Comparison of ENCODE assay signal across 19 cellular contexts in genomic region chr2:240463866-240464481, GRCh38. TPM values are rescaled to one million over a fixed set of nuclear protein-coding genes. Genes with fewer than 3 reads are reported as not detected.
A peak's percentile ranks its signal among the peaks of the same experiment; 100 is the strongest.
DNase-seq lines count a peak whose midpoint lies in the region; ATAC-seq, FAIRE-seq and TF ChIP-seq lines count a peak whose summit lies in the region.
"Had no signal": no experiment of that assay in that cellular context is flagged by ENCODE, and none has a peak within 500 bp of the region (broad histone marks: within the 10 kb centered on the region; RNA-seq: fewer than 3 reads in every experiment).

No MANE protein-coding gene starts in this region.

- FAIRE-seq in bronchial epithelial cell (lab: Jason Lieb, UNC) = peak; percentile 98
- FAIRE-seq: A204.1 had no signal

- no peak for TF ChIP-seq POLR2A in testis (IDR thresholded peaks at IDR 0.05)

- intact Hi-C loops in activated CD4-positive, alpha-beta memory T cell treated with anti-CD3 and anti-CD28 coated beads for 36 hours (cut with micrococcal nuclease) = no loop called here
- intact Hi-C loops in testis (cut with DNase I; ENCODE audit: low total_unique reads) = no loop called here

- CTCF ChIA-PET in activated CD4-positive, alpha-beta memory T cell treated with anti-CD3 and anti-CD28 coated beads for 36 hours (lab: Charles Lee) = no interaction called here
- CTCF ChIA-PET in activated CD4-positive, alpha-beta memory T cell treated with anti-CD3 and anti-CD28 coated beads, Interleukin-2, amount 10 ng/mL, durations not matched to agents 7 days and 5 days (lab: Charles Lee) = no interaction called here

- peak; percentile 6 for DNase-seq in activated CD4-positive, alpha-beta memory T cell treated with anti-CD3 and anti-CD28 coated beads for 36 hours
- no peak for DNase-seq in activated CD4-positive, alpha-beta memory T cell treated with anti-CD3 and anti-CD28 coated beads, Interleukin-2, amount 10 ng/mL, durations not matched to agents 7 days and 5 days
- DNase-seq in bronchial epithelial cell (ENCODE audit: low read depth) = no peak
- DNase-seq in mesenteric fat pad (ENCODE audit: low spot score) = peak; percentile 64
- DNase-seq in testis = peak; percentile 14
- DNase-seq in BE2C = no peak
- DNase-seq in germinal center (ENCODE audit: low spot score) = no peak
- DNase-seq: DND-41; effector memory CD4-positive, alpha-beta T cell; Kasumi-1; NCI-H524 treated with DMSO at 0.1 percent for 48 hours; PC-3 had no signal

- H3K4me1 Mint-ChIP-seq in activated CD4-positive, alpha-beta memory T cell treated with anti-CD3 and anti-CD28 coated beads for 36 hours (ENCODE audit: low read depth) = no peaks in the 10 kb centered on the region
- no peaks in the 10 kb centered on the region for H3K4me1 Mint-ChIP-seq in activated CD4-positive, alpha-beta memory T cell treated with anti-CD3 and anti-CD28 coated beads, Interleukin-2, amount 10 ng/mL, durations not matched to agents 7 days and 5 days

- no peaks in the 10 kb centered on the region for H3K36me3 Mint-ChIP-seq in activated CD4-positive, alpha-beta memory T cell treated with anti-CD3 and anti-CD28 coated beads for 36 hours
- no peaks in the 10 kb centered on the region for H3K36me3 Mint-ChIP-seq in activated CD4-positive, alpha-beta memory T cell treated with anti-CD3 and anti-CD28 coated beads, Interleukin-2, amount 10 ng/mL, durations not matched to agents 7 days and 5 days (ENCODE audit: low read depth)

- no peaks in the 10 kb centered on the region for H3K4me1 ChIP-seq in testis
- peaks cover 17% of the 10 kb centered on the region for H3K4me1 ChIP-seq in BE2C
- H3K4me1 ChIP-seq: left lung, upper lobe of right lung had no signal

- H3K9me3 Mint-ChIP-seq in activated CD4-positive, alpha-beta memory T cell treated with anti-CD3 and anti-CD28 coated beads for 36 hours = no peaks in the 10 kb centered on the region
- H3K9me3 Mint-ChIP-seq in activated CD4-positive, alpha-beta memory T cell treated with anti-CD3 and anti-CD28 coated beads, Interleukin-2, amount 10 ng/mL, durations not matched to agents 7 days and 5 days = no peaks in the 10 kb centered on the region
- H3K9me3 Mint-ChIP-seq: CD4-positive, alpha-beta T cell had no signal

- H3K36me3 ChIP-seq in bronchial epithelial cell (ENCODE audit: control insufficient read depth, insufficient read depth, low read length) = peaks cover 44% of the 10 kb centered on the region
- no peaks in the 10 kb centered on the region for H3K36me3 ChIP-seq in testis (ENCODE audit: low read depth, missing control alignments)
- H3K36me3 ChIP-seq in BE2C = no peaks in the 10 kb centered on the region; the same call in 1 of the 2 replicates
- H3K36me3 ChIP-seq: upper lobe of right lung had no signal

- no peak overlapping the region for H3K27ac Mint-ChIP-seq in activated CD4-positive, alpha-beta memory T cell treated with anti-CD3 and anti-CD28 coated beads for 36 hours
- H3K27ac Mint-ChIP-seq in activated CD4-positive, alpha-beta memory T cell treated with anti-CD3 and anti-CD28 coated beads, Interleukin-2, amount 10 ng/mL, durations not matched to agents 7 days and 5 days = no peak overlapping the region
- H3K27ac Mint-ChIP-seq: CD4-positive, alpha-beta T cell had no signal

- TF ChIP-seq CTCF in bronchial epithelial cell (IDR thresholded peaks at IDR 0.05; ENCODE audit: insufficient read depth, low read length, severe bottlenecking) = no peak
- TF ChIP-seq CTCF in testis (IDR thresholded peaks at IDR 0.05) = no peak
- no peak for TF ChIP-seq CTCF in BE2C (IDR thresholded peaks at IDR 0.05; ENCODE audit: low read depth, low read length)

- no peak for ATAC-seq in SK-N-SH treated with all-trans-retinoic acid at 6 μM for 48 hours
- ATAC-seq: left lung, PC-3, upper lobe of right lung had no signal

- H3K27me3 Mint-ChIP-seq in activated CD4-positive, alpha-beta memory T cell treated with anti-CD3 and anti-CD28 coated beads for 36 hours = no peaks in the 10 kb centered on the region
- no peaks in the 10 kb centered on the region for H3K27me3 Mint-ChIP-seq in activated CD4-positive, alpha-beta memory T cell treated with anti-CD3 and anti-CD28 coated beads, Interleukin-2, amount 10 ng/mL, durations not matched to agents 7 days and 5 days
- H3K27me3 Mint-ChIP-seq: CD4-positive, alpha-beta T cell had no signal

- 89 to 96% methylated on average over 9 to 21 of the region's 21 CpGs for WGBS in testis, 2 donors

- POLR2A ChIA-PET in activated CD4-positive, alpha-beta memory T cell treated with anti-CD3 and anti-CD28 coated beads for 36 hours (lab: Charles Lee) = no interaction called here
- POLR2A ChIA-PET in activated CD4-positive, alpha-beta memory T cell treated with anti-CD3 and anti-CD28 coated beads, Interleukin-2, amount 10 ng/mL, durations not matched to agents 7 days and 5 days (lab: Charles Lee) = no interaction called here

- H3K9me3 ChIP-seq in testis = no peaks in the 10 kb centered on the region
- no peaks in the 10 kb centered on the region for H3K9me3 ChIP-seq in BE2C
- H3K9me3 ChIP-seq: left lung, upper lobe of right lung had no signal

- no peak overlapping the region for H3K27ac ChIP-seq in testis
- H3K27ac ChIP-seq: cardiac muscle cell, left lung, SK-N-MC, upper lobe of right lung had no signal

- no peaks in the 10 kb centered on the region for H3K27me3 ChIP-seq in bronchial epithelial cell (ENCODE audit: control insufficient read depth, insufficient read depth, low read length)
- no peaks in the 10 kb centered on the region for H3K27me3 ChIP-seq in testis
- no peaks in the 10 kb centered on the region for H3K27me3 ChIP-seq in BE2C
- H3K27me3 ChIP-seq: cardiac muscle cell, upper lobe of right lung had no signal

- no peak overlapping the region for H3K4me3 Mint-ChIP-seq in activated CD4-positive, alpha-beta memory T cell treated with anti-CD3 and anti-CD28 coated beads for 36 hours
- no peak overlapping the region for H3K4me3 Mint-ChIP-seq in activated CD4-positive, alpha-beta memory T cell treated with anti-CD3 and anti-CD28 coated beads, Interleukin-2, amount 10 ng/mL, durations not matched to agents 7 days and 5 days
- H3K4me3 Mint-ChIP-seq: CD4-positive, alpha-beta T cell had no signal

- H3K4me3 ChIP-seq in bronchial epithelial cell (ENCODE audit: low read depth, low read length) (no peak overlapping the region), testis (no peak overlapping the region), BE2C (ENCODE audit: low read depth, low read length) (no peak overlapping the region)
- H3K4me3 ChIP-seq: cardiac muscle cell, left lung, SK-N-MC, upper lobe of right lung had no signal

TF ChIP-seq in SK-N-SH treated with all-trans-retinoic acid at 6 μM for 48 hours, 23 proteins besides CTCF, POLR2A, EP300 and RAD21:
- TF ChIP-seq CREB5 (CRISPR knock-in tag; IDR thresholded peaks at IDR 0.05; ENCODE audit: low read depth) (no peak), ZNF565 (CRISPR knock-in tag; conservative IDR thresholded peaks at IDR 0.05; ENCODE audit: low read depth) (no peak), ZFP3 (CRISPR knock-in tag; IDR thresholded peaks at IDR 0.05) (no peak), PPARA (CRISPR knock-in tag; IDR thresholded peaks at IDR 0.05; ENCODE audit: borderline replicate concordance) (no peak), RARB (CRISPR knock-in tag; IDR thresholded peaks at IDR 0.05) (no peak), POU6F1 (CRISPR knock-in tag; IDR thresholded peaks at IDR 0.05; ENCODE audit: borderline replicate concordance, low read depth) (no peak)

RNA-seq across cellular contexts. Expression of gene GPC1, which starts 28.5 kb away (rescaled TPM):
- 1 to 10 TPM; 4.7 to 4.9 TPM for total RNA-seq in activated CD4-positive, alpha-beta memory T cell treated with anti-CD3 and anti-CD28 coated beads for 36 hours
- total RNA-seq in activated CD4-positive, alpha-beta memory T cell treated with anti-CD3 and anti-CD28 coated beads, Interleukin-2, amount 10 ng/mL, durations not matched to agents 7 days and 5 days = 1 to 10 TPM; 5.8 to 7.9 TPM
- total RNA-seq in bronchial epithelial cell (65.8 and 103 TPM in 2 replicates), mesenteric fat pad (82.5 TPM), testis (100 to 1,000 TPM; 244 to 479 TPM)
- polyA plus RNA-seq in testis (ENCODE audit: insufficient read depth, low read depth, low replicate concordance) = 74.2 TPM
- polyA plus RNA-seq in BE2C (2012; ENCODE audit: insufficient read depth, insufficient read length, low read depth) = 46.0 TPM

Comparison
In these comparisons a context has a peak if more than half of its experiments do, and no peak if none do; other contexts are left out.
1. DNase-seq: peak in activated CD4-positive, alpha-beta memory T cell treated with anti-CD3 and anti-CD28 coated beads for 36 hours (single experiment), mesenteric fat pad (single experiment) and testis (single experiment); none in activated CD4-positive, alpha-beta memory T cell treated with anti-CD3 and anti-CD28 coated beads, Interleukin-2, amount 10 ng/mL, durations not matched to agents 7 days and 5 days (single experiment), bronchial epithelial cell (single experiment), BE2C (single experiment) and germinal center (single experiment).